In the genomic region with DNA sequence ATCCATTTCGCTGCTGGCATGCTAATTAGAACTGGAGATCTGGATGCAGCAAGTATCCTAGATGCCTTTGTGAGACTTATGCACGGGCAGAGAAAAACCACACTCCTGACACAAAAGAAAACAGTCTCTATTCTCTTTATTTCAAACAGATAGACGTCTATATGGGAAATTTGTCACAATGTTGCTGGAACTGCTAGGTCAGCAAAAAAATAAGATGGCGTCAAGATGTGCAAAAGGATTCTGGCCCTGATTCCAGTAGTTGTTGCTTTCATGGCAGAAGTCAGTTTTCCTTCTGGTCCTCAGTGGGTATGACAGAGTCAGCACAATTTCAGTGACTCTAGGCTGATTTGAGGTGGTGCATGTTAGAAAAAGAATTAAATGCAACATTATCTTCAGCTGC, we compare ENCODE assay signal across 7 cellular contexts.
"Had no signal": no experiment of that assay in that cellular context is flagged by ENCODE, and none has a peak within 500 bp of the region (broad histone marks: within the 10 kb centered on the region; RNA-seq: fewer than 3 reads in every experiment).

No MANE protein-coding gene starts in this region.

- FAIRE-seq: H54 had no signal

- H3K4me3 ChIP-seq: GM23248 had no signal

- DNase-seq: GM23248, GOT3, H9, HCEC 1CT, KG1 had no signal

- H3K27ac ChIP-seq: GM23248, HL-60 had no signal

- H3K9ac ChIP-seq: GM23248 had no signal

- H2AFZ ChIP-seq: GM23248 had no signal
